Comparison of ENCODE assay signal across 8 cellular contexts in genomic region chr11:72828081-72828567, GRCh38. TPM values are rescaled to one million over a fixed set of nuclear protein-coding genes. Genes with fewer than 3 reads are reported as not detected.
A peak's percentile ranks its signal among the peaks of the same experiment; 100 is the strongest.
DNase-seq lines count a peak whose midpoint lies in the region; ATAC-seq and TF ChIP-seq lines count a peak whose summit lies in the region.

No MANE protein-coding gene starts in this region.

- H3K4me1 ChIP-seq in right atrium auricular region (peaks cover 0 to 29% of the 10 kb centered on the region in 2 donors), lower lobe of right lung (peaks cover 39% of the 10 kb centered on the region), vagina (peaks cover 22% of the 10 kb centered on the region)

- H3K4me3 ChIP-seq in right atrium auricular region (no peak overlapping the region), lower lobe of right lung (no peak overlapping the region), vagina (no peak overlapping the region)

- no peak for ATAC-seq in Right ventricle myocardium inferior
- peak; percentile 18 for ATAC-seq in activated CD8-positive, alpha-beta T cell treated with anti-CD3 and anti-CD28 coated beads for 36 hours
- ATAC-seq in lower lobe of right lung = peak in 1 of 2 donors; percentile 3

- DNase-seq in right atrium auricular region (ENCODE audit: low spot score) (no peak), Right ventricle myocardium inferior (ENCODE audit: missing footprints) (no peak), lower lobe of right lung (peak; percentile 59), vagina (ENCODE audit: extremely low spot score in 2 of 2) (no peak), occipital lobe (lab: John Stamatoyannopoulos, UW) (no peak), NCI-H187 (lab: John Stamatoyannopoulos, UW) (no peak), NCI-H1105 (lab: John Stamatoyannopoulos, UW) (no peak)
- no peak for DNase-seq in activated CD8-positive, alpha-beta T cell treated with anti-CD3 and anti-CD28 coated beads for 36 hours

- H3K27me3 ChIP-seq in right atrium auricular region = no peaks in the 10 kb centered on the region
- no peaks in the 10 kb centered on the region for H3K27me3 ChIP-seq in lower lobe of right lung (ENCODE audit: low read depth)
- H3K27me3 ChIP-seq in vagina = no peaks in the 10 kb centered on the region

- H3K9me3 Mint-ChIP-seq in activated CD8-positive, alpha-beta T cell treated with anti-CD3 and anti-CD28 coated beads for 36 hours = no peaks in the 10 kb centered on the region

- peaks cover 7% of the 10 kb centered on the region for H3K36me3 ChIP-seq in right atrium auricular region
- peaks cover 43% of the 10 kb centered on the region for H3K36me3 ChIP-seq in lower lobe of right lung
- peaks cover 0 to 11% of the 10 kb centered on the region in 2 donors for H3K36me3 ChIP-seq in vagina

- intact Hi-C loops in Right ventricle myocardium inferior (cut with DNase I) (no loop called here), lower lobe of right lung (cut with DNase I) (no loop called here), vagina (cut with DNase I) (loop anchor here (5.0 kb wide), 1 partner anchor 349 kb away; no protein-coding TSS in a partner anchor)
- intact Hi-C loops in activated CD8-positive, alpha-beta T cell treated with anti-CD3 and anti-CD28 coated beads for 36 hours (cut with micrococcal nuclease) = no loop called here

- no peak for TF ChIP-seq POLR2A in vagina (IDR thresholded peaks at IDR 0.05)

- no peak for TF ChIP-seq CTCF in right atrium auricular region (IDR thresholded peaks at IDR 0.05)
- TF ChIP-seq CTCF in activated CD8-positive, alpha-beta T cell treated with anti-CD3 and anti-CD28 coated beads for 36 hours (IDR thresholded peaks at IDR 0.05) = no peak
- TF ChIP-seq CTCF in lower lobe of right lung (IDR thresholded peaks at IDR 0.05) = no peak
- no peak for TF ChIP-seq CTCF in vagina (IDR thresholded peaks at IDR 0.05)

- CTCF ChIA-PET in activated CD8-positive, alpha-beta T cell treated with anti-CD3 and anti-CD28 coated beads for 36 hours (lab: Charles Lee) = interaction anchor here (0.5 to 2.3 kb wide), 5 partner anchors 9 to 350 kb away, joined by 3 to 11 read pairs (median 5); partner anchors contain the start of genes ATG16L2 and STARD10

- POLR2A ChIA-PET in activated CD8-positive, alpha-beta T cell treated with anti-CD3 and anti-CD28 coated beads for 36 hours (lab: Charles Lee) = interaction anchor here (0.7 to 7.3 kb wide), 5 partner anchors 9 to 190 kb away, joined by 3 to 37 read pairs (median 4); partner anchors contain the start of gene ATG16L2

- H3K27ac Mint-ChIP-seq in activated CD8-positive, alpha-beta T cell treated with anti-CD3 and anti-CD28 coated beads for 36 hours = peak overlapping the region; percentile 64

- H3K4me1 Mint-ChIP-seq in activated CD8-positive, alpha-beta T cell treated with anti-CD3 and anti-CD28 coated beads for 36 hours (ENCODE audit: low read depth) = peaks cover 8% of the 10 kb centered on the region

- H3K27me3 Mint-ChIP-seq in activated CD8-positive, alpha-beta T cell treated with anti-CD3 and anti-CD28 coated beads for 36 hours = no peaks in the 10 kb centered on the region

- no peak overlapping the region for H3K4me3 Mint-ChIP-seq in activated CD8-positive, alpha-beta T cell treated with anti-CD3 and anti-CD28 coated beads for 36 hours

- H3K27ac ChIP-seq in right atrium auricular region (peak overlapping the region; percentile 40 to 51), lower lobe of right lung (peak overlapping the region; percentile 62), vagina (peak overlapping the region; percentile 13)

- peaks cover 14% of the 10 kb centered on the region for H3K36me3 Mint-ChIP-seq in activated CD8-positive, alpha-beta T cell treated with anti-CD3 and anti-CD28 coated beads for 36 hours (ENCODE audit: low read depth)

- H3K9me3 ChIP-seq in right atrium auricular region = no peaks in the 10 kb centered on the region
- no peaks in the 10 kb centered on the region for H3K9me3 ChIP-seq in lower lobe of right lung
- H3K9me3 ChIP-seq in vagina = no peaks in the 10 kb centered on the region

RNA-seq across cellular contexts. Expression of gene ATG16L2, which starts 13.9 kb away (rescaled TPM):
- 10 to 100 TPM in 1 of 2 donors, 1 to 10 TPM in 1; 9.0 to 10.0 TPM for total RNA-seq in right atrium auricular region
- 16.5 TPM for total RNA-seq in Right ventricle myocardium inferior
- 10 to 100 TPM; 70.8 to 71.4 TPM for total RNA-seq in activated CD8-positive, alpha-beta T cell treated with anti-CD3 and anti-CD28 coated beads for 36 hours
- total RNA-seq in lower lobe of right lung = 104 TPM
- 32.2 TPM for total RNA-seq in vagina
- total RNA-seq in occipital lobe = 4.2 TPM

RNA-seq across cellular contexts. Expression of gene STARD10, which starts 34.3 kb away (rescaled TPM):
- 100 to 1,000 TPM in 1 of 2 donors, 10 to 100 TPM in 1; 77.0 to 112 TPM for total RNA-seq in right atrium auricular region
- 114 TPM for total RNA-seq in Right ventricle myocardium inferior
- total RNA-seq in activated CD8-positive, alpha-beta T cell treated with anti-CD3 and anti-CD28 coated beads for 36 hours = 1 to 10 TPM; 8.1 to 8.6 TPM
- 126 TPM for total RNA-seq in lower lobe of right lung
- 75.9 TPM for total RNA-seq in vagina
- total RNA-seq in occipital lobe = 20.4 TPM
